Comparison of ENCODE assay signal across 1 cellular context in genomic region chr10:21090609-21091082, GRCh38.
TF ChIP-seq lines count a peak whose summit lies in the region.

No MANE protein-coding gene starts in this region.

TF ChIP-seq in K562, 482 proteins besides CTCF, POLR2A, EP300 and RAD21 (continued from another document and continues in another):
- peak; percentile 61; the same call in 1 of the 2 replicates for TF ChIP-seq ZNF395 (CRISPR knock-in tag; IDR thresholded peaks at IDR 0.05)
- TF ChIP-seq GATAD2B (IDR thresholded peaks at IDR 0.05; ENCODE audit: borderline replicate concordance): no peak
- TF ChIP-seq SMAD4 (CRISPR knock-in tag; conservative IDR thresholded peaks at IDR 0.05): peak; percentile 85
- TF ChIP-seq ESRRA (IDR thresholded peaks at IDR 0.05; ENCODE audit: borderline replicate concordance, low read depth): peak; percentile 58; the same call in 1 of the 2 replicates
- TF ChIP-seq, protein P1, sequence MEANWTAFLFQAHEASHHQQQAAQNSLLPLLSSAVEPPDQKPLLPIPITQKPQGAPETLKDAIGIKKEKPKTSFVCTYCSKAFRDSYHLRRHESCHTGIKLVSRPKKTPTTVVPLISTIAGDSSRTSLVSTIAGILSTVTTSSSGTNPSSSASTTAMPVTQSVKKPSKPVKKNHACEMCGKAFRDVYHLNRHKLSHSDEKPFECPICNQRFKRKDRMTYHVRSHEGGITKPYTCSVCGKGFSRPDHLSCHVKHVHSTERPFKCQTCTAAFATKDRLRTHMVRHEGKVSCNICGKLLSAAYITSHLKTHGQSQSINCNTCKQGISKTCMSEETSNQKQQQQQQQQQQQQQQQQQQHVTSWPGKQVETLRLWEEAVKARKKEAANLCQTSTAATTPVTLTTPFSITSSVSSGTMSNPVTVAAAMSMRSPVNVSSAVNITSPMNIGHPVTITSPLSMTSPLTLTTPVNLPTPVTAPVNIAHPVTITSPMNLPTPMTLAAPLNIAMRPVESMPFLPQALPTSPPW (CRISPR knock-in tag; IDR thresholded peaks at IDR 0.05): peak; percentile 31
- TF ChIP-seq CXXC5 (CRISPR knock-in tag; IDR thresholded peaks at IDR 0.05): peak; percentile 67
- 0 out of 2 replicates have a peak, but pooled peaks have one; percentile 27 for TF ChIP-seq ZNF79 (CRISPR knock-in tag; IDR thresholded peaks at IDR 0.05; ENCODE audit: low read depth)
- peak; percentile 66; the same call in 1 of the 2 replicates for TF ChIP-seq BACH1 (tag; IDR thresholded peaks at IDR 0.05)
- TF ChIP-seq CREM (IDR thresholded peaks at IDR 0.05; ENCODE audit: low read depth): 0 out of 2 replicates have a peak, but pooled peaks have one; percentile 37
- peak; percentile 49; the same call in 1 of the 2 replicates for TF ChIP-seq PTTG1 (tag; IDR thresholded peaks at IDR 0.05; ENCODE audit: low read depth)
- no peak for TF ChIP-seq MCM3 (IDR thresholded peaks at IDR 0.05)
- TF ChIP-seq RAD51 (IDR thresholded peaks at IDR 0.05; ENCODE audit: borderline replicate concordance, low read depth): no peak
- TF ChIP-seq ELF1 (tag; IDR thresholded peaks at IDR 0.05): peak; percentile 63
- no peak for TF ChIP-seq NR2C2 (CRISPR knock-in tag; IDR thresholded peaks at IDR 0.05)
- peak; percentile 64; the same call in 1 of the 2 replicates for TF ChIP-seq NR2C2 (tag; IDR thresholded peaks at IDR 0.05)
- no peak for TF ChIP-seq MCM7 (IDR thresholded peaks at IDR 0.05)
- TF ChIP-seq NR2C1 (IDR thresholded peaks at IDR 0.05): no peak
- TF ChIP-seq NR2C1 (tag; IDR thresholded peaks at IDR 0.05): peak; percentile 79
- TF ChIP-seq MYNN (IDR thresholded peaks at IDR 0.05): peak; percentile 42; the same call in 1 of the 2 replicates
- no peak for TF ChIP-seq MYNN (CRISPR knock-in tag; IDR thresholded peaks at IDR 0.05)
- TF ChIP-seq, protein P2, sequence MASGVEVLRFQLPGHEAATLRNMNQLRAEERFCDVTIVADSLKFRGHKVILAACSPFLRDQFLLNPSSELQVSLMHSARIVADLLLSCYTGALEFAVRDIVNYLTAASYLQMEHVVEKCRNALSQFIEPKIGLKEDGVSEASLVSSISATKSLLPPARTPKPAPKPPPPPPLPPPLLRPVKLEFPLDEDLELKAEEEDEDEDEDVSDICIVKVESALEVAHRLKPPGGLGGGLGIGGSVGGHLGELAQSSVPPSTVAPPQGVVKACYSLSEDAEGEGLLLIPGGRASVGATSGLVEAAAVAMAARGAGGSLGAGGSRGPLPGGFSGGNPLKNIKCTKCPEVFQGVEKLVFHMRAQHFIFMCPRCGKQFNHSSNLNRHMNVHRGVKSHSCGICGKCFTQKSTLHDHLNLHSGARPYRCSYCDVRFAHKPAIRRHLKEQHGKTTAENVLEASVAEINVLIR (CRISPR knock-in tag; IDR thresholded peaks at IDR 0.05): peak; percentile 47; the same call in 1 of the 2 replicates
- TF ChIP-seq COPS2 (conservative IDR thresholded peaks at IDR 0.05): no peak
- TF ChIP-seq ETV6 (IDR thresholded peaks at IDR 0.05; ENCODE audit: borderline replicate concordance in 1 of 2, low read depth in 2 of 2, low read length in 1 of 2): peak; percentile 23 to 71; a peak in 1 of 4 replicates
- TF ChIP-seq ETV6 (CRISPR knock-in tag; IDR thresholded peaks at IDR 0.05; ENCODE audit: borderline replicate concordance): no peak
- TF ChIP-seq, protein P3, sequence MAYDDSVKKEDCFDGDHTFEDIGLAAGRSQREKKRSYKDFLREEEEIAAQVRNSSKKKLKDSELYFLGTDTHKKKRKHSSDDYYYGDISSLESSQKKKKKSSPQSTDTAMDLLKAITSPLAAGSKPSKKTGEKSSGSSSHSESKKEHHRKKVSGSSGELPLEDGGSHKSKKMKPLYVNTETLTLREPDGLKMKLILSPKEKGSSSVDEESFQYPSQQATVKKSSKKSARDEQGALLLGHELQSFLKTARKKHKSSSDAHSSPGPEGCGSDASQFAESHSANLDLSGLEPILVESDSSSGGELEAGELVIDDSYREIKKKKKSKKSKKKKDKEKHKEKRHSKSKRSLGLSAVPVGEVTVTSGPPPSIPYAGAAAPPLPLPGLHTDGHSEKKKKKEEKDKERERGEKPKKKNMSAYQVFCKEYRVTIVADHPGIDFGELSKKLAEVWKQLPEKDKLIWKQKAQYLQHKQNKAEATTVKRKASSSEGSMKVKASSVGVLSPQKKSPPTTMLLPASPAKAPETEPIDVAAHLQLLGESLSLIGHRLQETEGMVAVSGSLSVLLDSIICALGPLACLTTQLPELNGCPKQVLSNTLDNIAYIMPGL (CRISPR knock-in tag; IDR thresholded peaks at IDR 0.05): no peak
- TF ChIP-seq TSHZ1 (CRISPR knock-in tag; IDR thresholded peaks at IDR 0.05): 0 out of 2 replicates have a peak, but pooled peaks have one; percentile 47
- peak; percentile 38 for TF ChIP-seq CTBP1 (IDR thresholded peaks at IDR 0.05; ENCODE audit: borderline replicate concordance)
- 0 out of 2 replicates have a peak, but pooled peaks have one; percentile 13 for TF ChIP-seq THRB (CRISPR knock-in tag; conservative IDR thresholded peaks at IDR 0.05)
- peak; percentile 51; the same call in 1 of the 2 replicates for TF ChIP-seq ZNF239 (CRISPR knock-in tag; IDR thresholded peaks at IDR 0.05)
- TF ChIP-seq ARID1B (IDR thresholded peaks at IDR 0.05): peak; percentile 31; the same call in 1 of the 2 replicates
- TF ChIP-seq, protein P4, sequence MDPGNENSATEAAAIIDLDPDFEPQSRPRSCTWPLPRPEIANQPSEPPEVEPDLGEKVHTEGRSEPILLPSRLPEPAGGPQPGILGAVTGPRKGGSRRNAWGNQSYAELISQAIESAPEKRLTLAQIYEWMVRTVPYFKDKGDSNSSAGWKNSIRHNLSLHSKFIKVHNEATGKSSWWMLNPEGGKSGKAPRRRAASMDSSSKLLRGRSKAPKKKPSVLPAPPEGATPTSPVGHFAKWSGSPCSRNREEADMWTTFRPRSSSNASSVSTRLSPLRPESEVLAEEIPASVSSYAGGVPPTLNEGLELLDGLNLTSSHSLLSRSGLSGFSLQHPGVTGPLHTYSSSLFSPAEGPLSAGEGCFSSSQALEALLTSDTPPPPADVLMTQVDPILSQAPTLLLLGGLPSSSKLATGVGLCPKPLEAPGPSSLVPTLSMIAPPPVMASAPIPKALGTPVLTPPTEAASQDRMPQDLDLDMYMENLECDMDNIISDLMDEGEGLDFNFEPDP (CRISPR knock-in tag; IDR thresholded peaks at IDR 0.05): no peak
- TF ChIP-seq HMG20B (CRISPR knock-in tag; IDR thresholded peaks at IDR 0.05): no peak
- no peak for TF ChIP-seq HNRNPK (IDR thresholded peaks at IDR 0.05; ENCODE audit: low read depth, low read length, poor library complexity, severe bottlenecking)
- 0 out of 2 replicates have a peak, but pooled peaks have one; percentile 31 for TF ChIP-seq ZBTB17 (CRISPR knock-in tag; IDR thresholded peaks at IDR 0.05)
- peak; percentile 37; the same call in 1 of the 2 replicates for TF ChIP-seq PYGO2 (tag; IDR thresholded peaks at IDR 0.05)
- TF ChIP-seq ZBTB1 (CRISPR knock-in tag; IDR thresholded peaks at IDR 0.05; ENCODE audit: borderline replicate concordance, low read depth): no peak
- peak; percentile 85 for TF ChIP-seq ZNF197 (CRISPR knock-in tag; IDR thresholded peaks at IDR 0.05; ENCODE audit: low read depth)
- no peak for TF ChIP-seq PATZ1 (CRISPR knock-in tag; IDR thresholded peaks at IDR 0.05; ENCODE audit: borderline replicate concordance)
- TF ChIP-seq, protein P5, sequence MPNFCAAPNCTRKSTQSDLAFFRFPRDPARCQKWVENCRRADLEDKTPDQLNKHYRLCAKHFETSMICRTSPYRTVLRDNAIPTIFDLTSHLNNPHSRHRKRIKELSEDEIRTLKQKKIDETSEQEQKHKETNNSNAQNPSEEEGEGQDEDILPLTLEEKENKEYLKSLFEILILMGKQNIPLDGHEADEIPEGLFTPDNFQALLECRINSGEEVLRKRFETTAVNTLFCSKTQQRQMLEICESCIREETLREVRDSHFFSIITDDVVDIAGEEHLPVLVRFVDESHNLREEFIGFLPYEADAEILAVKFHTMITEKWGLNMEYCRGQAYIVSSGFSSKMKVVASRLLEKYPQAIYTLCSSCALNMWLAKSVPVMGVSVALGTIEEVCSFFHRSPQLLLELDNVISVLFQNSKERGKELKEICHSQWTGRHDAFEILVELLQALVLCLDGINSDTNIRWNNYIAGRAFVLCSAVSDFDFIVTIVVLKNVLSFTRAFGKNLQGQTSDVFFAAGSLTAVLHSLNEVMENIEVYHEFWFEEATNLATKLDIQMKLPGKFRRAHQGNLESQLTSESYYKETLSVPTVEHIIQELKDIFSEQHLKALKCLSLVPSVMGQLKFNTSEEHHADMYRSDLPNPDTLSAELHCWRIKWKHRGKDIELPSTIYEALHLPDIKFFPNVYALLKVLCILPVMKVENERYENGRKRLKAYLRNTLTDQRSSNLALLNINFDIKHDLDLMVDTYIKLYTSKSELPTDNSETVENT (CRISPR knock-in tag; IDR thresholded peaks at IDR 0.05): no peak
- TF ChIP-seq ZNF311 (CRISPR knock-in tag; IDR thresholded peaks at IDR 0.05): peak; percentile 90
- peak; percentile 88 for TF ChIP-seq ZNF644 (tag; IDR thresholded peaks at IDR 0.05; ENCODE audit: low read depth)
- peak; percentile 97 for TF ChIP-seq ZNF175 (CRISPR knock-in tag; IDR thresholded peaks at IDR 0.05; ENCODE audit: low read depth)
- peak; percentile 86; the same call in 1 of the 2 replicates for TF ChIP-seq ZNF584 (CRISPR knock-in tag; IDR thresholded peaks at IDR 0.05; ENCODE audit: low read depth)
